9 cellular contexts compared by ENCODE assay signal in the genomic region with DNA sequence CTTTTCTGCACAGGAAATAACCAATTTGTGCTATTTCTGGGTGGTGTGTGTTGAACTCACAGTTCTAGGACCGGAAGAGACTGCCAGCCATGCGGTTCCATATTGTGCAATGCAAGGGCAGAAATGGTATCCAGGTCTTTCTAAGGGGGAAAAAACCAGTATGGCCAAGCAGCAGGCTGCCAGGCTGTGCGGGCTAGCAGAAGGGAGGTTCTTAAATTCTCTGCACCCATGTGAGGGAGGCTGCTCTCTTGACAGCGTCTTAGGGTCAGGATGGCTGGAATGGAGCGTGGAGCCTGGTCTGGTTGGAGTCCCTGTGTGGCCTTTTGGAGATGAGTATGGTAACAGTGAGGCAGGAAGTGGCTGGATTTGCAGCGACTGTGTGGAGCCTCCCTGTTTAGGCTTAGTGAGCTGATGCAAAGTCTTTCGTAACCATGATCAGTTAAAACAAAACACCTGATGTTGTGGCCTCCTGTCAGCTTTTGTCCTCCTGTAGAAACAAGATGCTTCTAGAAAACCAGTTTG. TPM values are rescaled to one million over a fixed set of nuclear protein-coding genes. Genes with fewer than 3 reads are reported as not detected.
DNase-seq lines count a peak whose midpoint lies in the region; ATAC-seq and TF ChIP-seq lines count a peak whose summit lies in the region.
"Had no signal": no experiment of that assay in that cellular context is flagged by ENCODE, and none has a peak within 500 bp of the region (broad histone marks: within the 10 kb centered on the region; RNA-seq: fewer than 3 reads in every experiment).

No MANE protein-coding gene starts in this region.

- peak overlapping the region; percentile 74 for H3K4me2 ChIP-seq in Loucy (ENCODE audit: low read depth, low read length, poor library complexity, severe bottlenecking)

- peaks cover 5% of the 10 kb centered on the region for H3K36me3 Mint-ChIP-seq in natural killer cell treated with Interleukin-12 subunit alpha and Interleukin-12 subunit beta and Interleukin-15 and Interleukin-18, amount 100 ng/mL, for 72 hours

- peaks cover 3% of the 10 kb centered on the region for H3K9me3 Mint-ChIP-seq in natural killer cell treated with Interleukin-12 subunit alpha and Interleukin-12 subunit beta and Interleukin-15 and Interleukin-18, amount 100 ng/mL, for 72 hours

- peak overlapping the region; percentile 39 for H3K27ac ChIP-seq in caudate nucleus (ENCODE audit: low read depth, low read length)
- H3K27ac ChIP-seq: parathyroid adenoma had no signal

- TF ChIP-seq CTCF in Loucy (conservative IDR thresholded peaks at IDR 0.05; ENCODE audit: low read length): no peak

- H3K4me1 ChIP-seq in Loucy (ENCODE audit: insufficient read depth, low read length, poor library complexity, severe bottlenecking): peaks cover 83% of the 10 kb centered on the region

- H3F3A ChIP-seq in Loucy (ENCODE audit: low read depth): peaks cover 12% of the 10 kb centered on the region; the same call in 1 of the 2 replicates

- H3K27ac Mint-ChIP-seq in natural killer cell treated with Interleukin-12 subunit alpha and Interleukin-12 subunit beta and Interleukin-15 and Interleukin-18, amount 100 ng/mL, for 72 hours: peak overlapping the region; percentile 95 to 98

- no peaks in the 10 kb centered on the region for H3K27me3 ChIP-seq in Loucy (ENCODE audit: insufficient read depth, low read length, poor library complexity, severe bottlenecking)

- H3K4me3 Mint-ChIP-seq in natural killer cell treated with Interleukin-12 subunit alpha and Interleukin-12 subunit beta and Interleukin-15 and Interleukin-18, amount 100 ng/mL, for 72 hours: peak overlapping the region; percentile 87

- no peak overlapping the region for H2AFZ ChIP-seq in Loucy (ENCODE audit: low read length)
- H2AFZ ChIP-seq: parathyroid adenoma had no signal

- H3K36me3 ChIP-seq in Loucy (ENCODE audit: insufficient read depth, low read length): no peaks in the 10 kb centered on the region

- H3K9me2 ChIP-seq in Loucy (replicated peaks; ENCODE audit: low read depth, low read length): no peaks in the 10 kb centered on the region

- peak; percentile 33 for ATAC-seq in GM18499 (IDR thresholded peaks at IDR 0.05; ENCODE audit: insufficient read depth, unreplicated experiment)
- ATAC-seq in GM21825 (IDR thresholded peaks at IDR 0.05; ENCODE audit: unreplicated experiment): peak; percentile 48
- peak; percentile 83 to 90 for ATAC-seq in natural killer cell treated with Interleukin-12 subunit alpha and Interleukin-12 subunit beta and Interleukin-15 and Interleukin-18, amount 100 ng/mL, for 72 hours
- ATAC-seq in GM19328 (IDR thresholded peaks at IDR 0.05; ENCODE audit: unreplicated experiment): no peak

- peak overlapping the region; percentile 21 for H3K4me3 ChIP-seq in Loucy (ENCODE audit: low read length, poor library complexity, severe bottlenecking)

- H3K9me3 ChIP-seq in Loucy (ENCODE audit: insufficient read depth, low read depth, low read length): no peaks in the 10 kb centered on the region

- H3K9ac ChIP-seq in Loucy (ENCODE audit: low read depth, low read length, poor library complexity, severe bottlenecking): peak overlapping the region; percentile 59
- H3K9ac ChIP-seq: parathyroid adenoma had no signal

- no peaks in the 10 kb centered on the region for H4K20me1 ChIP-seq in Loucy (ENCODE audit: insufficient read depth, low read length, poor library complexity, severe bottlenecking)

- H3K79me2 ChIP-seq in Loucy (ENCODE audit: insufficient read depth, low read length): peaks cover 88% of the 10 kb centered on the region

- DNase-seq in caudate nucleus (lab: John Stamatoyannopoulos, UW) (peak in 1 of 61 donors; percentile 14), amniotic stem cell (lab: John Stamatoyannopoulos, UW) (no peak), NCI-H446 (lab: John Stamatoyannopoulos, UW) (no peak)
- peak; percentile 83 for DNase-seq in natural killer cell treated with Interleukin-12 subunit alpha and Interleukin-12 subunit beta and Interleukin-15 and Interleukin-18, amount 100 ng/mL, for 72 hours (ENCODE audit: low spot score)

- H3K4me1 Mint-ChIP-seq in natural killer cell treated with Interleukin-12 subunit alpha and Interleukin-12 subunit beta and Interleukin-15 and Interleukin-18, amount 100 ng/mL, for 72 hours (ENCODE audit: low read depth in 2 of 2): peaks cover 75 to 84% of the 10 kb centered on the region in 2 donors

- no peaks in the 10 kb centered on the region for H3K27me3 Mint-ChIP-seq in natural killer cell treated with Interleukin-12 subunit alpha and Interleukin-12 subunit beta and Interleukin-15 and Interleukin-18, amount 100 ng/mL, for 72 hours

RNA-seq across cellular contexts. Expression of gene NCK2, which starts 52.6 kb away (rescaled TPM):
- 10 to 100 TPM; 44.7 to 47.4 TPM for total RNA-seq in natural killer cell treated with Interleukin-12 subunit alpha and Interleukin-12 subunit beta and Interleukin-15 and Interleukin-18, amount 100 ng/mL, for 72 hours
